15 cellular contexts compared by ENCODE assay signal in the genomic region with DNA sequence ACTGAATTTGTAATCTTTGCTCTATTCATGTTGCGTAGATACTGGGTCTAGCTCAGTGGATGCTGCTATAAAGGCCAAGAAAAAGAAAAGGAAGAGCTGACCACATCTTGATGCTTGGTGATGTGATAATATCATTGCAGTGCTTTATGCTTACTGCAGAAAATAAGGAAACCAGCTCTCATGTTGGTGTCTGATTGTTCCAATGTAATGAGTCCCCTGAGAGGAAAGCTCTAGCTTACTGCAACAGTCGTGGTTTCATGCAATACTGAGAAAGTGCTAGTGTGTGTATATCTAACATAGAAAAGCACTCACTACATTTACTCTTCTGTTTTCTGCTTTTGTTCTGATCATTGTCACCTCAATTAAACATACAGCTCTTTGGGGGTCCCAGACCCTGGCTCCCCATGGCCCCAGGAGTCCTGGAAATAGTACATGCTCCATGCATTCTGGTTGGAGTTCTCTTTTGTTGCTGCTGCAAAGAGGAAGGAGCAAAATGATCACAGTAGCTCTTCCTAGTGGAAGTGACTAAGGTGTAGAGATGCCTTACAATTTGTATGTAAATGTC.
"Had no signal": no experiment of that assay in that cellular context is flagged by ENCODE, and none has a peak within 500 bp of the region (broad histone marks: within the 10 kb centered on the region; RNA-seq: fewer than 3 reads in every experiment).

No MANE protein-coding gene starts in this region.

- H3K27me3 ChIP-seq: body of pancreas, foreskin keratinocyte had no signal

- H3K27ac ChIP-seq: body of pancreas, foreskin keratinocyte had no signal

- H3K4me1 ChIP-seq: body of pancreas, foreskin keratinocyte had no signal

- H3K36me3 Mint-ChIP-seq: activated naive CD4-positive, alpha-beta T cell treated with anti-CD3 and anti-CD28 coated beads, Interleukin-2, amount 50 U/mL, for 72 hours had no signal

- H3K27ac Mint-ChIP-seq: activated CD8-positive, alpha-beta T cell treated with anti-CD3 and anti-CD28 coated beads, Interleukin-2, amount 10 ng/mL, durations not matched to agents 7 days and 5 days; activated naive CD4-positive, alpha-beta T cell treated with anti-CD3 and anti-CD28 coated beads, Interleukin-2, amount 50 U/mL, for 72 hours had no signal

- H3K4me3 ChIP-seq: body of pancreas had no signal

- H3K9me3 Mint-ChIP-seq: activated naive CD4-positive, alpha-beta T cell treated with anti-CD3 and anti-CD28 coated beads, Interleukin-2, amount 50 U/mL, for 72 hours had no signal

- H3K9me3 ChIP-seq: body of pancreas had no signal

- H3K4me3 Mint-ChIP-seq: activated CD8-positive, alpha-beta T cell treated with anti-CD3 and anti-CD28 coated beads, Interleukin-2, amount 10 ng/mL, durations not matched to agents 7 days and 5 days had no signal

- DNase-seq: activated CD4-positive, alpha-beta T cell treated with anti-CD3 and anti-CD28 coated beads for 4 hours; activated CD8-positive, alpha-beta memory T cell treated with anti-CD3 and anti-CD28 coated beads, Interleukin-2, amount 50 U/mL, for 4 hours; activated CD8-positive, alpha-beta T cell treated with anti-CD3 and anti-CD28 coated beads, Interleukin-2, amount 10 ng/mL, durations not matched to agents 7 days and 5 days; activated gamma-delta T cell; activated T-cell treated with anti-CD3 and anti-CD28 coated beads, Interleukin-2, amount 50 U/mL, for 48 hours; body of pancreas; central memory CD4-positive, alpha-beta T cell; cortex of kidney; effector CD4-positive, alpha-beta T cell; foreskin keratinocyte; mesendoderm; stimulated activated CD4-positive, alpha-beta T cell treated with anti-CD3 and anti-CD28 coated beads, Interleukin-12 subunit alpha, Interleukin-12 subunit beta, amount 100 ng/mL, for 4 hours; stimulated activated CD4-positive, alpha-beta T cell treated with anti-CD3 and anti-CD28 coated beads, Interleukin-2, amount 100 ng/mL, for 24 hours; T-helper 1 cell had no signal
